In genomic region chr2:55009277-55010055, GRCh38 we compare ENCODE assay signal across 8 cellular contexts. TPM values are rescaled to one million over a fixed set of nuclear protein-coding genes. Genes with fewer than 3 reads are reported as not detected.
DNase-seq lines count a peak whose midpoint lies in the region; ATAC-seq and TF ChIP-seq lines count a peak whose summit lies in the region.

No MANE protein-coding gene starts in this region.

- H3K36me3 Mint-ChIP-seq in CD8-positive, alpha-beta memory T cell: peaks cover 0 to 1% (median 0%) of the 10 kb centered on the region in 3 donors
- peaks cover 0 to 6% (median 0%) of the 10 kb centered on the region in 5 donors for H3K36me3 Mint-ChIP-seq in naive thymus-derived CD4-positive, alpha-beta T cell
- no peaks in the 10 kb centered on the region for H3K36me3 Mint-ChIP-seq in nephron progenitor cell (ENCODE audit: low read depth)

- no peaks in the 10 kb centered on the region for H3K27me3 ChIP-seq in CD8-positive, alpha-beta memory T cell (ENCODE audit: insufficient read depth, low read length, poor library complexity, severe bottlenecking)
- no peaks in the 10 kb centered on the region for H3K27me3 ChIP-seq in adipocyte (replicated peaks; ENCODE audit: control insufficient read depth, insufficient read depth, low read length)
- no peaks in the 10 kb centered on the region for H3K27me3 ChIP-seq in naive thymus-derived CD4-positive, alpha-beta T cell (ENCODE audit: control insufficient read depth in 2 of 2, insufficient read depth in 2 of 2, low read length in 2 of 2)

- H3K4me3 ChIP-seq in CD8-positive, alpha-beta memory T cell (ENCODE audit: low read length): peak overlapping the region; percentile 35
- peak overlapping the region; percentile 79 for H3K4me3 ChIP-seq in adipocyte (ENCODE audit: low read length)
- H3K4me3 ChIP-seq in naive thymus-derived CD4-positive, alpha-beta T cell (ENCODE audit: low read length): peak overlapping the region; percentile 58

- peak in 1 of 5 donors; percentile 8 for DNase-seq in CD8-positive, alpha-beta memory T cell
- DNase-seq in adipocyte (ENCODE audit: low read depth) (peak; percentile 32), EL (no peak), nephron progenitor cell (no peak), T-helper 9 cell (no peak), NK-92 (lab: John Stamatoyannopoulos, UW; ENCODE audit: unreplicated experiment) (no peak)
- peak in 6 of 9 donors; percentile 5 to 50 (median 33) for DNase-seq in naive thymus-derived CD4-positive, alpha-beta T cell

- H3K4me1 ChIP-seq in CD8-positive, alpha-beta memory T cell (ENCODE audit: insufficient read depth, low read length): peaks cover 47% of the 10 kb centered on the region
- H3K4me1 ChIP-seq in adipocyte (ENCODE audit: control insufficient read depth, insufficient read depth, low read length): peaks cover 99% of the 10 kb centered on the region
- peaks cover 27 to 31% of the 10 kb centered on the region in 2 donors for H3K4me1 ChIP-seq in naive thymus-derived CD4-positive, alpha-beta T cell (ENCODE audit: control insufficient read depth in 2 of 2, insufficient read depth in 2 of 2, low read length in 2 of 2)

- peaks cover 61 to 92% (median 91%) of the 10 kb centered on the region in 3 donors for H3K4me1 Mint-ChIP-seq in CD8-positive, alpha-beta memory T cell
- H3K4me1 Mint-ChIP-seq in naive thymus-derived CD4-positive, alpha-beta T cell: peaks cover 46 to 92% (median 79%) of the 10 kb centered on the region in 7 donors
- H3K4me1 Mint-ChIP-seq in nephron progenitor cell: peaks cover 54% of the 10 kb centered on the region

- H3K27ac ChIP-seq in CD8-positive, alpha-beta memory T cell (ENCODE audit: low read depth, low read length): peak overlapping the region; percentile 5
- H3K27ac ChIP-seq in naive thymus-derived CD4-positive, alpha-beta T cell (ENCODE audit: low read depth, low read length): peak overlapping the region; percentile 68

- H3K27ac Mint-ChIP-seq in CD8-positive, alpha-beta memory T cell: peak overlapping the region in 7 of 8 donors; percentile 58 to 94 (median 91)
- H3K27ac Mint-ChIP-seq in naive thymus-derived CD4-positive, alpha-beta T cell: peak overlapping the region; percentile 82 to 96 (median 90)
- no peak overlapping the region for H3K27ac Mint-ChIP-seq in nephron progenitor cell

- peak overlapping the region; percentile 82 for H3K9ac ChIP-seq in adipocyte (ENCODE audit: low read length)

- no peaks in the 10 kb centered on the region for H3K36me3 ChIP-seq in CD8-positive, alpha-beta memory T cell (ENCODE audit: insufficient read depth, low read length)
- no peaks in the 10 kb centered on the region for H3K36me3 ChIP-seq in adipocyte (ENCODE audit: control insufficient read depth, insufficient read depth, low read length, severe bottlenecking)
- H3K36me3 ChIP-seq in naive thymus-derived CD4-positive, alpha-beta T cell (ENCODE audit: control insufficient read depth in 2 of 3, insufficient read depth in 3 of 3, low read length in 3 of 3): no peaks in the 10 kb centered on the region

- H3K27me3 Mint-ChIP-seq in CD8-positive, alpha-beta memory T cell: no peaks in the 10 kb centered on the region
- no peaks in the 10 kb centered on the region for H3K27me3 Mint-ChIP-seq in naive thymus-derived CD4-positive, alpha-beta T cell
- H3K27me3 Mint-ChIP-seq in nephron progenitor cell (ENCODE audit: low read depth, poor library complexity): no peaks in the 10 kb centered on the region

- H3K9me3 Mint-ChIP-seq in CD8-positive, alpha-beta memory T cell: no peaks in the 10 kb centered on the region
- H3K9me3 Mint-ChIP-seq in naive thymus-derived CD4-positive, alpha-beta T cell: no peaks in the 10 kb centered on the region
- H3K9me3 Mint-ChIP-seq in nephron progenitor cell: no peaks in the 10 kb centered on the region

- intact Hi-C loops in naive thymus-derived CD4-positive, alpha-beta T cell (cut with micrococcal nuclease): loop anchor here (1.0 to 5.0 kb wide), 9 partner anchors 19 to 902 kb away; partner anchors contain the start of genes EML6 (in 2 of the 2), CCDC88A (in 1 of the 2), CLHC1 (in 1 of the 2) and RPS27A (in 1 of the 2)

- ATAC-seq in HG02610 (IDR thresholded peaks at IDR 0.05; ENCODE audit: unreplicated experiment): peak; percentile 13
- peak; percentile 46 for ATAC-seq in naive thymus-derived CD4-positive, alpha-beta T cell

- H3K9me3 ChIP-seq in CD8-positive, alpha-beta memory T cell (ENCODE audit: low read length): no peaks in the 10 kb centered on the region
- no peaks in the 10 kb centered on the region for H3K9me3 ChIP-seq in adipocyte (ENCODE audit: control insufficient read depth, low read length)
- H3K9me3 ChIP-seq in naive thymus-derived CD4-positive, alpha-beta T cell (ENCODE audit: control insufficient read depth in 2 of 3, low read length in 3 of 3): no peaks in the 10 kb centered on the region

- H3K4me3 Mint-ChIP-seq in CD8-positive, alpha-beta memory T cell: peak overlapping the region; percentile 83 to 93 (median 90)
- peak overlapping the region; percentile 88 to 97 (median 92) for H3K4me3 Mint-ChIP-seq in naive thymus-derived CD4-positive, alpha-beta T cell
- H3K4me3 Mint-ChIP-seq in nephron progenitor cell: no peak overlapping the region

- CTCF ChIA-PET in CD8-positive, alpha-beta memory T cell (lab: Charles Lee): interaction anchor here (0.7 to 1.3 kb wide), 3 partner anchors 39 to 159 kb away, joined by 3 to 6 read pairs (median 4); no protein-coding TSS in a partner anchor
- CTCF ChIA-PET in naive thymus-derived CD4-positive, alpha-beta T cell (lab: Charles Lee): interaction anchor here (0.5 to 0.6 kb wide), 2 partner anchors 33 to 295 kb away, joined by 3 read pairs; no protein-coding TSS in a partner anchor

- TF ChIP-seq CTCF in nephron progenitor cell (IDR thresholded peaks at IDR 0.05): no peak

- POLR2A ChIA-PET in CD8-positive, alpha-beta memory T cell (lab: Charles Lee): interaction anchor here (1.0 kb wide), 2 partner anchors 40 to 223 kb away, joined by 3 read pairs; partner anchors contain the start of gene RPS27A
- POLR2A ChIA-PET in naive thymus-derived CD4-positive, alpha-beta T cell (lab: Charles Lee): interaction anchor here (0.6 to 1.2 kb wide), 3 partner anchors 16 to 412 kb away, joined by 3 to 4 read pairs (median 4); no protein-coding TSS in a partner anchor

RNA-seq across cellular contexts. Expression of gene RTN4, which starts 40.8 kb away (rescaled TPM):
- 100 to 1,000 TPM; 105 to 110 TPM for total RNA-seq in CD8-positive, alpha-beta memory T cell
- 100 TPM for polyA plus RNA-seq in CD8-positive, alpha-beta memory T cell
- 100 to 1,000 TPM in 1 of 5 experiments, 10 to 100 TPM in 4; 59.6 to 100 (median 65.1) TPM for total RNA-seq in naive thymus-derived CD4-positive, alpha-beta T cell
- polyA plus RNA-seq in naive thymus-derived CD4-positive, alpha-beta T cell: 100 to 1,000 TPM in 1 of 2 donors, 10 to 100 TPM in 1; 61.2 to 126 TPM

Comparison
In these comparisons a context has a peak if more than half of its experiments do, and no peak if none do; other contexts are left out.
1. DNase-seq: peak in adipocyte (single experiment) and naive thymus-derived CD4-positive, alpha-beta T cell (6 of 9); none in EL (single experiment), nephron progenitor cell (single experiment), T-helper 9 cell (single experiment) and NK-92 (single experiment).
2. Peak in every context shown above with its lines, with median percentiles within 50 percentile points of each other: H3K4me3 ChIP-seq.